Comparison of ENCODE assay signal across 8 cellular contexts in genomic region chr3:69079269-69080159, GRCh38. TPM values are rescaled to one million over a fixed set of nuclear protein-coding genes. Genes with fewer than 3 reads are reported as not detected.
A peak's percentile ranks its signal among the peaks of the same experiment; 100 is the strongest.
DNase-seq lines count a peak whose midpoint lies in the region; ATAC-seq, FAIRE-seq and TF ChIP-seq lines count a peak whose summit lies in the region.

No MANE protein-coding gene starts in this region.

- H3K27ac ChIP-seq in GM23338 (ENCODE audit: low read depth) (0 out of 2 replicates have a peak overlapping the region, but pooled peaks have one; percentile 46), muscle layer of duodenum (ENCODE audit: low read length) (peak overlapping the region; percentile 80)

- no peaks in the 10 kb centered on the region for H3K9me3 ChIP-seq in muscle layer of duodenum (ENCODE audit: control insufficient read depth in 1 of 2, low read length in 2 of 2)

- H4K20me1 ChIP-seq in GM23338 (replicated peaks; ENCODE audit: insufficient read depth), result no peaks in the 10 kb centered on the region

- ATAC-seq in GM23338, result peak; percentile 82

- no peaks in the 10 kb centered on the region for H3F3A ChIP-seq in GM23338 (replicated peaks; ENCODE audit: low read depth)

- no peaks in the 10 kb centered on the region for H3K9me3 Mint-ChIP-seq in GM23338

- no peak overlapping the region; the same call in 1 of the 2 replicates for H3K27ac Mint-ChIP-seq in GM23338

- H3K36me3 Mint-ChIP-seq in GM23338 (ENCODE audit: low read depth), result peaks cover 5% of the 10 kb centered on the region; the same call in 1 of the 3 replicates

- peaks cover 43% of the 10 kb centered on the region for H3K79me2 ChIP-seq in GM23338 (replicated peaks; ENCODE audit: insufficient read depth)

- H3K4me1 Mint-ChIP-seq in GM23338, result peaks cover 33% of the 10 kb centered on the region

- no peaks in the 10 kb centered on the region for H3K9me2 ChIP-seq in GM23338 (ENCODE audit: insufficient read depth)

- DNase-seq in COLO668 (lab: John Stamatoyannopoulos, UW; ENCODE audit: unreplicated experiment) (peak; percentile 17), GM23338 (ENCODE audit: low spot score) (peak; percentile 44), SK-N-DZ (ENCODE audit: low spot score) (peak; percentile 14), NCI-H2107 (lab: John Stamatoyannopoulos, UW) (no peak), T-helper 9 cell (no peak), NCI-H1436 (lab: John Stamatoyannopoulos, UW) (no peak)

- peak overlapping the region; percentile 91 for H3K4me3 Mint-ChIP-seq in GM23338

- H3K4me1 ChIP-seq in GM23338 (ENCODE audit: insufficient read depth) (peaks cover 26% of the 10 kb centered on the region), muscle layer of duodenum (ENCODE audit: control insufficient read depth in 1 of 2, insufficient read depth in 2 of 2, low read length in 2 of 2) (peaks cover 25 to 41% of the 10 kb centered on the region in 2 donors)

- TF ChIP-seq CTCF in GM23338 (conservative IDR thresholded peaks at IDR 0.05; ENCODE audit: low read depth in 2 of 2), result no peak

- H3K36me3 ChIP-seq in GM23338 (ENCODE audit: insufficient read depth) (peaks cover under 1% of the 10 kb centered on the region; the same call in 1 of the 2 replicates), muscle layer of duodenum (ENCODE audit: control insufficient read depth in 1 of 2, insufficient read depth in 2 of 2, low read length in 2 of 2) (no peaks in the 10 kb centered on the region)

- peak overlapping the region; percentile 92 for H3K4me2 ChIP-seq in GM23338

- H3K27me3 ChIP-seq in GM23338 (ENCODE audit: insufficient read depth) (no peaks in the 10 kb centered on the region), muscle layer of duodenum (ENCODE audit: low read depth, low read length) (no peaks in the 10 kb centered on the region)

- no peaks in the 10 kb centered on the region for H3K27me3 Mint-ChIP-seq in GM23338 (ENCODE audit: insufficient read depth, low read depth, poor library complexity)

- H2AFZ ChIP-seq in GM23338, result no peak overlapping the region

- peak; percentile 18 for FAIRE-seq in endometrium (lab: Jason Lieb, UNC)

- peak overlapping the region; percentile 86 for H3K4me3 ChIP-seq in GM23338
- peak overlapping the region; percentile 76 to 98 for H3K4me3 ChIP-seq in muscle layer of duodenum (ENCODE audit: low read depth in 1 of 2, low read length in 2 of 2)

TF ChIP-seq in GM23338, 12 proteins besides CTCF, POLR2A, EP300 and RAD21 (continues in another document):
- TF ChIP-seq JUNB (IDR thresholded peaks at IDR 0.05; ENCODE audit: unreplicated experiment) (no peak), CREB1 (CRISPR knock-in tag; IDR thresholded peaks at IDR 0.05; ENCODE audit: low read depth) (no peak), ZNF114 (CRISPR knock-in tag; IDR thresholded peaks at IDR 0.05) (no peak), POLR2AphosphoS5 (IDR thresholded peaks at IDR 0.05; ENCODE audit: low read depth) (no peak), EZH2phosphoT487 (IDR thresholded peaks at IDR 0.05; ENCODE audit: unreplicated experiment) (no peak), STAT1 (IDR thresholded peaks at IDR 0.05; ENCODE audit: unreplicated experiment) (no peak), EZH2 (IDR thresholded peaks at IDR 0.05; ENCODE audit: low read depth, unreplicated experiment) (no peak), ETS1 (IDR thresholded peaks at IDR 0.05) (no peak), REST (IDR thresholded peaks at IDR 0.05; ENCODE audit: unreplicated experiment) (no peak), NANOG (IDR thresholded peaks at IDR 0.05; ENCODE audit: borderline replicate concordance) (no peak)

RNA-seq across cellular contexts. Expression of gene UBA3, which starts 0.7 kb away (rescaled TPM):
- 82.5 and 85.3 TPM in 2 replicates for total RNA-seq in GM23338 (2014; rRNA removed; shearing (Covaris generic))
- polyA plus RNA-seq in GM23338 (2016; fragmentation: Nextera tagmentation; extraction: Ambion mirVana), result 40.4 and 53.2 TPM in 2 replicates
- polyA plus RNA-seq in SK-N-DZ (2014; cell fraction: cytosol; rRNA removed), result 56.6 and 59.8 TPM in 2 replicates
- polyA plus RNA-seq in SK-N-DZ (2014; cell fraction: nucleus; rRNA removed), result 125 and 150 TPM in 2 replicates

RNA-seq across cellular contexts. Expression of gene ARL6IP5, which starts 5.2 kb away (rescaled TPM):
- 28.8 and 35.5 TPM in 2 replicates for total RNA-seq in GM23338 (2014; rRNA removed; shearing (Covaris generic))
- 36.5 and 39.8 TPM in 2 replicates for polyA plus RNA-seq in GM23338 (2016; fragmentation: Nextera tagmentation; extraction: Ambion mirVana)
- 17.7 and 18.9 TPM in 2 replicates for polyA plus RNA-seq in SK-N-DZ (2014; cell fraction: cytosol; rRNA removed)
- polyA plus RNA-seq in SK-N-DZ (2014; cell fraction: nucleus; rRNA removed), result 12.4 and 17.5 TPM in 2 replicates

RNA-seq across cellular contexts. Expression of gene TMF1, which starts 27.4 kb away (rescaled TPM):
- 10.4 and 15.8 TPM in 2 replicates for total RNA-seq in GM23338 (2014; rRNA removed; shearing (Covaris generic))
- 21.3 TPM in 2 replicates for polyA plus RNA-seq in GM23338 (2016; fragmentation: Nextera tagmentation; extraction: Ambion mirVana)
- 5.4 and 5.9 TPM in 2 replicates for polyA plus RNA-seq in SK-N-DZ (2014; cell fraction: cytosol; rRNA removed)
- 6.0 and 6.9 TPM in 2 replicates for polyA plus RNA-seq in SK-N-DZ (2014; cell fraction: nucleus; rRNA removed)

RNA-seq across cellular contexts. Expression of gene LMOD3, which starts 42.9 kb away (rescaled TPM):
- not detected in 2 replicates for total RNA-seq in GM23338 (2014; rRNA removed; shearing (Covaris generic))
- 0.06 TPM in 1 of 2 replicates, not detected in the other for polyA plus RNA-seq in GM23338 (2016; fragmentation: Nextera tagmentation; extraction: Ambion mirVana)
- not detected in 2 replicates for polyA plus RNA-seq in SK-N-DZ (2014; cell fraction: cytosol; rRNA removed)
- polyA plus RNA-seq in SK-N-DZ (2014; cell fraction: nucleus; rRNA removed), result 0.06 TPM in 1 of 2 replicates, not detected in the other

Comparison
In these comparisons a context has a peak if more than half of its experiments do, and no peak if none do; other contexts are left out.
1. DNase-seq: peak in COLO668 (single experiment), GM23338 (single experiment) and SK-N-DZ (single experiment); none in NCI-H2107 (single experiment), T-helper 9 cell (single experiment) and NCI-H1436 (single experiment).